ENCODE assay signal across 8 cellular contexts in genomic region chr17:43419375-43419882, GRCh38. TPM values are rescaled to one million over a fixed set of nuclear protein-coding genes. Genes with fewer than 3 reads are reported as not detected.
DNase-seq lines count a peak whose midpoint lies in the region; ATAC-seq and TF ChIP-seq lines count a peak whose summit lies in the region.
"Not testable (repeated sequence)": the region's sequence is repeated elsewhere in the genome, so short reads cannot be mapped to it uniquely, and the experiment has no call there.

No MANE protein-coding gene starts in this region.

- H2AFZ ChIP-seq in GM23338: peak overlapping the region; percentile 87

- H3K9me3 ChIP-seq in SJSA1 (replicated peaks); breast epithelium; endodermal cell (ENCODE audit: control insufficient read depth, low read length); muscle layer of colon (ENCODE audit: low read length); transverse colon: not testable (repeated sequence)

- H3K9me2 ChIP-seq in GM23338 (ENCODE audit: insufficient read depth): not testable (repeated sequence)

- WGBS in endodermal cell (ENCODE audit: insufficient coverage in 1 of 2, insufficient read length in 1 of 2), 2 experiments: 96 to 98% methylated on average over 5 to 17 of the region's 17 CpGs
- WGBS in transverse colon (ENCODE audit: low coverage in 1 of 2), 2 donors: 91 to 100% methylated on average over 2 to 17 of the region's 17 CpGs

- not testable (repeated sequence) for H3K9me3 Mint-ChIP-seq in GM23338; endodermal cell; glutamatergic neuron (ENCODE audit: unreplicated experiment)

- not testable (repeated sequence) for H3K4me2 ChIP-seq in GM23338

- not testable (repeated sequence) for H3K27me3 ChIP-seq in GM23338 (ENCODE audit: insufficient read depth); SJSA1 (replicated peaks); breast epithelium; endodermal cell (ENCODE audit: control insufficient read depth, insufficient read depth, low read length, poor library complexity, severe bottlenecking); muscle layer of colon (ENCODE audit: control insufficient read depth in 1 of 2, insufficient read depth in 2 of 2, low read length in 2 of 2); rectal smooth muscle tissue (ENCODE audit: control insufficient read depth, insufficient read depth, low read length)
- H3K27me3 ChIP-seq in transverse colon: peaks cover 13% of the 10 kb centered on the region

- not testable (repeated sequence) for H3K36me3 ChIP-seq in GM23338 (ENCODE audit: insufficient read depth); SJSA1; breast epithelium; endodermal cell (ENCODE audit: control insufficient read depth, insufficient read depth, low read length); muscle layer of colon (ENCODE audit: insufficient read depth, low read length); rectal smooth muscle tissue (ENCODE audit: control insufficient read depth, insufficient read depth, low read length); transverse colon

- not testable (repeated sequence) for H3K27ac ChIP-seq in GM23338 (ENCODE audit: low read depth)
- H3K27ac ChIP-seq in SJSA1 (peak overlapping the region; percentile 20), breast epithelium (peak overlapping the region; percentile 55 to 71), endodermal cell (ENCODE audit: low read depth, low read length) (peak overlapping the region; percentile 26), muscle layer of colon (ENCODE audit: low read depth, low read length) (peak overlapping the region; percentile 87), rectal smooth muscle tissue (ENCODE audit: low read depth, low read length) (peak overlapping the region; percentile 94), transverse colon (peak overlapping the region; percentile 68 to 86 (median 81))

- H3K79me2 ChIP-seq in GM23338 (replicated peaks; ENCODE audit: insufficient read depth): not testable (repeated sequence)

- TF ChIP-seq CTCF in GM23338 (conservative IDR thresholded peaks at IDR 0.05; ENCODE audit: low read depth in 2 of 2); breast epithelium (IDR thresholded peaks at IDR 0.05); endodermal cell (conservative IDR thresholded peaks at IDR 0.05); glutamatergic neuron (IDR thresholded peaks at IDR 0.05; ENCODE audit: partially characterized antibody, unreplicated experiment); transverse colon (IDR thresholded peaks at IDR 0.05): not testable (repeated sequence)

- TF ChIP-seq EP300 in transverse colon (IDR thresholded peaks at IDR 0.05; ENCODE audit: low read depth): not testable (repeated sequence)

- not testable (repeated sequence) for H3K27ac Mint-ChIP-seq in GM23338, endodermal cell
- peak overlapping the region; percentile 86 for H3K27ac Mint-ChIP-seq in glutamatergic neuron (ENCODE audit: unreplicated experiment)

- not testable (repeated sequence) for H3K9ac ChIP-seq in endodermal cell (ENCODE audit: extremely low read depth, low read length, poor library complexity, severe bottlenecking); muscle layer of colon (ENCODE audit: low read length); rectal smooth muscle tissue (ENCODE audit: low read length)

- in situ Hi-C loops in transverse colon (cut with MboI; ENCODE audit: low pct_ligation_motif_present in 1 of 4, low pct_unique_long_range_greater_than_20kb in 1 of 4, low sequenced_read_pairs in 3 of 4): not testable (repeated sequence)

- not testable (repeated sequence) for H3K4me1 ChIP-seq in GM23338 (ENCODE audit: insufficient read depth)
- H3K4me1 ChIP-seq in SJSA1 (replicated peaks) (peaks cover 39% of the 10 kb centered on the region), breast epithelium (peaks cover 4 to 12% of the 10 kb centered on the region in 2 donors), endodermal cell (ENCODE audit: control insufficient read depth, insufficient read depth, low read length) (peaks cover 11% of the 10 kb centered on the region), muscle layer of colon (ENCODE audit: insufficient read depth, low read length) (peaks cover 38% of the 10 kb centered on the region), rectal smooth muscle tissue (ENCODE audit: control insufficient read depth, insufficient read depth, low read length) (peaks cover 29% of the 10 kb centered on the region), transverse colon (peaks cover 4 to 30% (median 19%) of the 10 kb centered on the region in 4 donors)

- H3K36me3 Mint-ChIP-seq in GM23338 (ENCODE audit: low read depth); endodermal cell (ENCODE audit: low read depth); glutamatergic neuron (ENCODE audit: unreplicated experiment): not testable (repeated sequence)

- not testable (repeated sequence) for H3F3A ChIP-seq in GM23338 (replicated peaks; ENCODE audit: low read depth)

- not testable (repeated sequence) for H3K4me3 Mint-ChIP-seq in GM23338, endodermal cell
- peak overlapping the region; percentile 38 for H3K4me3 Mint-ChIP-seq in glutamatergic neuron (ENCODE audit: unreplicated experiment)

- not testable (repeated sequence) for H4K20me1 ChIP-seq in GM23338 (replicated peaks; ENCODE audit: insufficient read depth)

- H3K4me3 ChIP-seq in GM23338; SJSA1; breast epithelium; endodermal cell (ENCODE audit: low read length); muscle layer of colon (ENCODE audit: low read depth in 1 of 2, low read length in 2 of 2); rectal smooth muscle tissue (ENCODE audit: low read length); transverse colon: not testable (repeated sequence)

- TF ChIP-seq POLR2A in breast epithelium (IDR thresholded peaks at IDR 0.05); transverse colon (IDR thresholded peaks at IDR 0.05): not testable (repeated sequence)

- intact Hi-C loops in breast epithelium (cut with DNase I; ENCODE audit: low total_unique reads); transverse colon (cut with DNase I; ENCODE audit: low total_unique reads): not testable (repeated sequence)

- not testable (repeated sequence) for H3K27me3 Mint-ChIP-seq in GM23338 (ENCODE audit: insufficient read depth, low read depth, poor library complexity); glutamatergic neuron (ENCODE audit: unreplicated experiment)
- H3K27me3 Mint-ChIP-seq in endodermal cell (ENCODE audit: insufficient read depth): peaks cover 20% of the 10 kb centered on the region

- not testable (repeated sequence) for ATAC-seq in GM23338

- not testable (repeated sequence) for DNase-seq in GM23338 (ENCODE audit: low spot score); SJSA1 (ENCODE audit: low read depth in 1 of 2, low spot score in 2 of 2); breast epithelium (ENCODE audit: low spot score in 2 of 2); endodermal cell; glutamatergic neuron; transverse colon

- H3K4me1 Mint-ChIP-seq in GM23338: not testable (repeated sequence)
- H3K4me1 Mint-ChIP-seq in endodermal cell: peaks cover 23% of the 10 kb centered on the region
- H3K4me1 Mint-ChIP-seq in glutamatergic neuron (ENCODE audit: low read depth, unreplicated experiment): peaks cover 21% of the 10 kb centered on the region

RNA-seq across cellular contexts. Expression of gene ARL4D, which starts 20.6 kb away (rescaled TPM):
- total RNA-seq in GM23338 (2014; rRNA removed; shearing (Covaris generic)): 7.2 and 8.7 TPM in 2 replicates
- polyA plus RNA-seq in GM23338 (2016; fragmentation: Nextera tagmentation; extraction: Ambion mirVana): 9.5 and 11.5 TPM in 2 replicates
- total RNA-seq in SJSA1 (2014; rRNA removed; shearing (Covaris generic)): 21.2 and 28.0 TPM in 2 replicates
- total RNA-seq in breast epithelium (10 to 100 TPM in 1 of 3 donors, 1 to 10 TPM in 2; 6.1 to 15.4 (median 7.2) TPM), endodermal cell (100 to 1,000 TPM; 129 to 142 TPM), glutamatergic neuron (ENCODE audit: unreplicated experiment) (100 TPM), transverse colon (10 to 100 TPM in 1 of 4 donors, 1 to 10 TPM in 3; 6.7 to 29.5 (median 8.8) TPM)
- polyA plus RNA-seq in endodermal cell (2013, experiment 1 of 2): 47.0 TPM
- polyA plus RNA-seq in endodermal cell (2013, experiment 2 of 2): 62.6 TPM
